ENCODE assay signal across 17 cellular contexts in genomic region chrX:152913915-152914314, GRCh38.
"Had no signal": no experiment of that assay in that cellular context is flagged by ENCODE, and none has a peak within 500 bp of the region (broad histone marks: within the 10 kb centered on the region; RNA-seq: fewer than 3 reads in every experiment).

No MANE protein-coding gene starts in this region.

- H3K4me1 Mint-ChIP-seq: activated CD4-positive, alpha-beta T cell treated with anti-CD3 and anti-CD28 coated beads, Interleukin-2, amount 10 ng/mL, durations not matched to agents 7 days and 5 days; activated naive CD8-positive, alpha-beta T cell treated with anti-CD3 and anti-CD28 coated beads, Interleukin-2, amount 10 ng/mL, durations not matched to agents 7 days and 5 days had no signal

- H3K36me3 ChIP-seq: brain microvascular endothelial cell, left ventricle myocardium inferior, neural progenitor cell, pancreas, sigmoid colon, stomach, upper lobe of left lung had no signal

- H3K27me3 Mint-ChIP-seq: activated CD4-positive, alpha-beta T cell treated with anti-CD3 and anti-CD28 coated beads, Interleukin-2, amount 10 ng/mL, durations not matched to agents 7 days and 5 days had no signal

- H3K4me2 ChIP-seq: neural progenitor cell had no signal

- H3K9ac ChIP-seq: neural progenitor cell had no signal

- H3K4me3 Mint-ChIP-seq: activated CD4-positive, alpha-beta T cell treated with anti-CD3 and anti-CD28 coated beads, Interleukin-2, amount 10 ng/mL, durations not matched to agents 7 days and 5 days; activated naive CD8-positive, alpha-beta T cell treated with anti-CD3 and anti-CD28 coated beads, Interleukin-2, amount 10 ng/mL, durations not matched to agents 7 days and 5 days; activated T-cell treated with anti-CD3 and anti-CD28 coated beads, Interleukin-2, amount 50 U/mL, for 72 hours had no signal

- ATAC-seq: activated T-cell treated with anti-CD3 and anti-CD28 coated beads, Interleukin-2, amount 50 U/mL, for 72 hours; pancreas had no signal

- H3K27me3 ChIP-seq: brain microvascular endothelial cell, neural progenitor cell, pancreas, sigmoid colon, stomach, testis, upper lobe of left lung had no signal

- H3K27ac ChIP-seq: brain microvascular endothelial cell, left ventricle myocardium inferior, neural progenitor cell, pancreas, sigmoid colon, stomach, testis, upper lobe of left lung had no signal

- H3K27ac Mint-ChIP-seq: activated CD4-positive, alpha-beta T cell treated with anti-CD3 and anti-CD28 coated beads, Interleukin-2, amount 10 ng/mL, durations not matched to agents 7 days and 5 days; activated naive CD8-positive, alpha-beta T cell treated with anti-CD3 and anti-CD28 coated beads, Interleukin-2, amount 10 ng/mL, durations not matched to agents 7 days and 5 days; activated T-cell treated with anti-CD3 and anti-CD28 coated beads, Interleukin-2, amount 50 U/mL, for 72 hours; naive B cell had no signal

- H3K4me1 ChIP-seq: left ventricle myocardium inferior, neural progenitor cell, pancreas, sigmoid colon, testis, upper lobe of left lung had no signal

- DNase-seq: activated CD4-positive, alpha-beta T cell treated with anti-CD3 and anti-CD28 coated beads, Interleukin-2, amount 10 ng/mL, durations not matched to agents 7 days and 5 days; activated CD8-positive, alpha-beta memory T cell treated with anti-CD3 and anti-CD28 coated beads, Interleukin-2, amount 50 U/mL, for 48 hours; activated gamma-delta T cell treated with Interleukin-2 at 50 U/mL for 16 hours; activated naive CD8-positive, alpha-beta T cell treated with anti-CD3 and anti-CD28 coated beads, Interleukin-2, amount 10 ng/mL, durations not matched to agents 7 days and 5 days; activated T-cell treated with anti-CD3 and anti-CD28 coated beads, Interleukin-2, amount 50 U/mL, for 72 hours; brain microvascular endothelial cell; effector CD8-positive, alpha-beta T cell; foreskin fibroblast; left ventricle myocardium inferior; naive B cell; pancreas; sigmoid colon; stimulated activated CD4-positive, alpha-beta T cell treated with anti-CD3 and anti-CD28 coated beads, Interleukin-1b, Interleukin-23, amount 100 ng/mL, for 48 hours; stomach; testis; upper lobe of left lung had no signal

- H3K9me3 ChIP-seq: left ventricle myocardium inferior, pancreas, sigmoid colon, stomach, testis, upper lobe of left lung had no signal

- H3K9me3 Mint-ChIP-seq: activated CD4-positive, alpha-beta T cell treated with anti-CD3 and anti-CD28 coated beads, Interleukin-2, amount 10 ng/mL, durations not matched to agents 7 days and 5 days; activated naive CD8-positive, alpha-beta T cell treated with anti-CD3 and anti-CD28 coated beads, Interleukin-2, amount 10 ng/mL, durations not matched to agents 7 days and 5 days; activated T-cell treated with anti-CD3 and anti-CD28 coated beads, Interleukin-2, amount 50 U/mL, for 72 hours; neural progenitor cell had no signal

- H3K36me3 Mint-ChIP-seq: activated naive CD8-positive, alpha-beta T cell treated with anti-CD3 and anti-CD28 coated beads, Interleukin-2, amount 10 ng/mL, durations not matched to agents 7 days and 5 days; naive B cell; neural progenitor cell had no signal

- H3K4me3 ChIP-seq: left ventricle myocardium inferior, neural progenitor cell, pancreas, sigmoid colon, stomach, testis, upper lobe of left lung had no signal
